In the genomic region with DNA sequence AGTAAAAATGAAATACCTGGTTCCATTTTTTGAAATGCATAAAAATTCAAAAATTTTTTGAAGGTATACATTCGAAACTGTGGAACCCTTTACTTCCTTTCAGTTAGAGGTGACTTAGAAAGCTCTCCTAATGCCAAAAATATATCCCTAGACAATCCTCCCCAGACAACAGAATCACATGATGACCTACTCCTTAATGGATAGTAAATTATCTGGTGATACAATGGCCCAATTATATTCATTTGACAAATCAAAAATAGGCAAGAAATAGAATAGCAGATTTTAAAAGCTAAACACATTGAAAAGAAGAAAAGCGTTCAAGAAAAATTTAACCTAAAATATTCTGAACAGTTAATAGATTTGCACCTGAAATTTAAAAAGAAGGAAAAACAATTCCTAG, we compare ENCODE assay signal across 32 cellular contexts. TPM values are rescaled to one million over a fixed set of nuclear protein-coding genes. Genes with fewer than 3 reads are reported as not detected.
"Had no signal": no experiment of that assay in that cellular context is flagged by ENCODE, and none has a peak within 500 bp of the region (broad histone marks: within the 10 kb centered on the region; RNA-seq: fewer than 3 reads in every experiment).

No MANE protein-coding gene starts in this region.

- DNase-seq: activated CD4-positive, alpha-beta memory T cell treated with anti-CD3 and anti-CD28 coated beads, Interleukin-2, amount 10 ng/mL, durations not matched to agents 7 days and 5 days; activated CD4-positive, alpha-beta T cell treated with anti-CD3 and anti-CD28 coated beads for 36 hours; activated CD4-positive, alpha-beta T cell treated with anti-CD3 and anti-CD28 coated beads, Interleukin-2, amount 10 ng/mL, durations not matched to agents 24 days and 14 days; activated CD4-positive, CD25-positive, alpha-beta regulatory T cell; activated CD4-positive, CD25-positive, alpha-beta regulatory T cell treated with anti-CD3 and anti-CD28 coated beads, Interleukin-2, amount 50 U/mL, for 72 hours; activated CD8-positive, alpha-beta memory T cell treated with anti-CD3 and anti-CD28 coated beads, Interleukin-2, amount 50 U/mL, for 48 hours; activated effector memory CD4-positive, alpha-beta T cell treated with anti-CD3 and anti-CD28 coated beads, Interleukin-2, amount 50 U/mL, for 16 hours; activated naive CD4-positive, alpha-beta T cell treated with anti-CD3 and anti-CD28 coated beads for 36 hours; activated naive CD8-positive, alpha-beta T cell treated with anti-CD3 and anti-CD28 coated beads for 36 hours; activated naive CD8-positive, alpha-beta T cell treated with anti-CD3 and anti-CD28 coated beads, Interleukin-2, amount 50 U/mL, for 24 hours; activated T-cell treated with anti-CD3 and anti-CD28 coated beads for 4 hours; activated T-cell treated with anti-CD3 and anti-CD28 coated beads, Interleukin-2, amount 50 U/mL, for 24 hours; adrenal gland; amygdala; aorta; body of pancreas; central memory CD4-positive, alpha-beta T cell; cerebellar nuclear complex; colonic mucosa; effector CD8-positive, alpha-beta T cell; esophagus squamous epithelium; gastrocnemius medialis; heart right ventricle; T-helper 2 cell had no signal

- FAIRE-seq: endometrium had no signal

RNA-seq across cellular contexts. Expression of a gene that starts 3.5 kb away (rescaled TPM):
- total RNA-seq: activated CD4-positive, alpha-beta memory T cell treated with anti-CD3 and anti-CD28 coated beads, Interleukin-2, amount 10 ng/mL, durations not matched to agents 7 days and 5 days; activated CD4-positive, alpha-beta T cell treated with anti-CD3 and anti-CD28 coated beads for 36 hours; activated CD4-positive, alpha-beta T cell treated with anti-CD3 and anti-CD28 coated beads, Interleukin-2, amount 10 ng/mL, durations not matched to agents 24 days and 14 days; activated naive CD4-positive, alpha-beta T cell treated with anti-CD3 and anti-CD28 coated beads for 36 hours; activated naive CD8-positive, alpha-beta T cell treated with anti-CD3 and anti-CD28 coated beads for 36 hours; activated T-helper 17 cell treated with anti-CD3 and anti-CD28 coated beads, Interleukin-2, amount 50 U/mL, for 72 hours; adrenal gland; aorta; body of pancreas; colonic mucosa; dermis microvascular lymphatic vessel endothelial cell; endothelial cell of umbilical vein; esophagus squamous epithelium; fibroblast of lung; fibroblast of villous mesenchyme; gastrocnemius medialis; glomerular endothelial cell; heart right ventricle; T-helper 1 cell treated with Interleukin-12 subunit alpha and Interleukin-12 subunit beta and Interleukin-4 antibody, amounts not matched to agents 30 ng/mL and 1 ng/mL, for 36 hours had no signal

RNA-seq across cellular contexts. Expression of a gene that starts 10.1 kb away (rescaled TPM):
- total RNA-seq: activated CD4-positive, alpha-beta memory T cell treated with anti-CD3 and anti-CD28 coated beads, Interleukin-2, amount 10 ng/mL, durations not matched to agents 7 days and 5 days; activated CD4-positive, alpha-beta T cell treated with anti-CD3 and anti-CD28 coated beads for 36 hours; activated CD4-positive, alpha-beta T cell treated with anti-CD3 and anti-CD28 coated beads, Interleukin-2, amount 10 ng/mL, durations not matched to agents 24 days and 14 days; activated naive CD4-positive, alpha-beta T cell treated with anti-CD3 and anti-CD28 coated beads for 36 hours; activated naive CD8-positive, alpha-beta T cell treated with anti-CD3 and anti-CD28 coated beads for 36 hours; activated T-helper 17 cell treated with anti-CD3 and anti-CD28 coated beads, Interleukin-2, amount 50 U/mL, for 72 hours; adrenal gland; aorta; body of pancreas; colonic mucosa; dermis microvascular lymphatic vessel endothelial cell; endothelial cell of umbilical vein; esophagus squamous epithelium; fibroblast of lung; fibroblast of villous mesenchyme; gastrocnemius medialis; glomerular endothelial cell; heart right ventricle; T-helper 1 cell treated with Interleukin-12 subunit alpha and Interleukin-12 subunit beta and Interleukin-4 antibody, amounts not matched to agents 30 ng/mL and 1 ng/mL, for 36 hours had no signal
